Comparison of ENCODE assay signal across 22 cellular contexts in genomic region chr11:64919627-64920026, GRCh38. TPM values are rescaled to one million over a fixed set of nuclear protein-coding genes. Genes with fewer than 3 reads are reported as not detected.
"Had no signal": no experiment of that assay in that cellular context is flagged by ENCODE, and none has a peak within 500 bp of the region (broad histone marks: within the 10 kb centered on the region; RNA-seq: fewer than 3 reads in every experiment).

No MANE protein-coding gene starts in this region.

- H3K4me3 ChIP-seq: body of pancreas, colonic mucosa, lung, skin epidermis, transverse colon, uterus had no signal

- ATAC-seq: activated CD8-positive, alpha-beta T cell treated with anti-CD3 and anti-CD28 coated beads, Interleukin-2, amount 10 ng/mL, durations not matched to agents 7 days and 5 days; body of pancreas; foreskin keratinocyte; natural killer cell treated with Interleukin-12 subunit alpha and Interleukin-12 subunit beta and Interleukin-15 and Interleukin-18, amount 100 ng/mL, for 72 hours; stimulated activated naive CD8-positive, alpha-beta T cell treated with anti-CD3 and anti-CD28 coated beads, Interleukin-15, Interleukin-2, amounts not matched to agents 100 U/mL and 50 U/mL, for 24 hours had no signal

- DNase-seq: activated CD4-positive, alpha-beta T cell treated with anti-CD3 and anti-CD28 coated beads, Interleukin-2, amount 10 ng/mL, durations not matched to agents 24 days and 14 days; activated CD8-positive, alpha-beta T cell treated with anti-CD3 and anti-CD28 coated beads, Interleukin-2, amount 10 ng/mL, durations not matched to agents 7 days and 5 days; activated naive CD4-positive, alpha-beta T cell treated with anti-CD3 and anti-CD28 coated beads for 36 hours; activated T-cell treated with anti-CD3 and anti-CD28 coated beads, Interleukin-2, amount 50 U/mL, for 24 hours; body of pancreas; colonic mucosa; endodermal cell; foreskin keratinocyte; immature natural killer cell; stimulated activated naive CD8-positive, alpha-beta T cell treated with anti-CD3 and anti-CD28 coated beads, Interleukin-15, Interleukin-2, amounts not matched to agents 100 U/mL and 50 U/mL, for 24 hours; substantia nigra; T1000; transverse colon; uterus had no signal

- H3K4me1 ChIP-seq: uterus had no signal

- H3K27me3 ChIP-seq: body of pancreas, colonic mucosa, foreskin keratinocyte, transverse colon, uterus had no signal

- H3K9me3 ChIP-seq: body of pancreas, colonic mucosa, transverse colon, uterus had no signal

- H3K36me3 ChIP-seq: colonic mucosa, transverse colon, uterus had no signal

- H3K27ac ChIP-seq: body of pancreas, colonic mucosa, foreskin keratinocyte, transverse colon, uterus had no signal

RNA-seq across cellular contexts. Expression of gene GPHA2, which starts 16.1 kb away (rescaled TPM):
- total RNA-seq: activated CD4-positive, alpha-beta T cell treated with anti-CD3 and anti-CD28 coated beads, Interleukin-2, amount 10 ng/mL, durations not matched to agents 24 days and 14 days; activated CD8-positive, alpha-beta T cell treated with anti-CD3 and anti-CD28 coated beads, Interleukin-2, amount 10 ng/mL, durations not matched to agents 7 days and 5 days; activated naive CD4-positive, alpha-beta T cell treated with anti-CD3 and anti-CD28 coated beads for 36 hours; colonic mucosa; epithelial cell of proximal tubule; fibroblast of lung; foreskin keratinocyte; lung; natural killer cell treated with Interleukin-12 subunit alpha and Interleukin-12 subunit beta and Interleukin-15 and Interleukin-18, amount 100 ng/mL, for 72 hours; omental fat pad; posterior vena cava; T-helper 1 cell treated with Interleukin-12 subunit alpha and Interleukin-12 subunit beta and Interleukin-4 antibody, amounts not matched to agents 30 ng/mL and 1 ng/mL, for 36 hours; uterus had no signal

RNA-seq across cellular contexts. Expression of gene MAJIN, which starts 52.3 kb away (rescaled TPM):
- total RNA-seq: activated CD4-positive, alpha-beta T cell treated with anti-CD3 and anti-CD28 coated beads, Interleukin-2, amount 10 ng/mL, durations not matched to agents 24 days and 14 days; activated CD8-positive, alpha-beta T cell treated with anti-CD3 and anti-CD28 coated beads, Interleukin-2, amount 10 ng/mL, durations not matched to agents 7 days and 5 days; colonic mucosa; endodermal cell; epithelial cell of proximal tubule; fibroblast of lung; natural killer cell treated with Interleukin-12 subunit alpha and Interleukin-12 subunit beta and Interleukin-15 and Interleukin-18, amount 100 ng/mL, for 72 hours; omental fat pad; posterior vena cava; T-helper 1 cell treated with Interleukin-12 subunit alpha and Interleukin-12 subunit beta and Interleukin-4 antibody, amounts not matched to agents 30 ng/mL and 1 ng/mL, for 36 hours; transverse colon had no signal
